ENCODE assay signal across 8 cellular contexts in genomic region chr7:100889761-100890639, GRCh38. TPM values are rescaled to one million over a fixed set of nuclear protein-coding genes. Genes with fewer than 3 reads are reported as not detected.
A peak's percentile ranks its signal among the peaks of the same experiment; 100 is the strongest.
DNase-seq lines count a peak whose midpoint lies in the region; ATAC-seq and TF ChIP-seq lines count a peak whose summit lies in the region.

No MANE protein-coding gene starts in this region.

- H3K4me3 ChIP-seq in AG09309 (ENCODE audit: control insufficient read depth, low read depth, low read length): peak overlapping the region; percentile 47

- H3K4me1 Mint-ChIP-seq in chondrocyte (ENCODE audit: low read depth): peaks cover 32% of the 10 kb centered on the region

- peak overlapping the region; percentile 86 for H3K27ac Mint-ChIP-seq in chondrocyte (ENCODE audit: unreplicated experiment)

- no peaks in the 10 kb centered on the region for H3K9me3 Mint-ChIP-seq in chondrocyte (ENCODE audit: low read depth)

- DNase-seq in AG09309 (ENCODE audit: low read depth) (no peak), NCI-H510A treated with DMSO at 0.1 percent for 48 hours (lab: John Stamatoyannopoulos, UW) (peak; percentile 70), chondrocyte (ENCODE audit: low spot score) (peak; percentile 97)
- peak; percentile 82 to 85 for DNase-seq in activated CD4-positive, alpha-beta T cell treated with anti-CD3 and anti-CD28 coated beads for 24 hours (ENCODE audit: low read depth in 2 of 2)
- peak; percentile 81 to 83 for DNase-seq in stimulated activated CD4-positive, alpha-beta T cell treated with anti-CD3 and anti-CD28 coated beads, Interleukin-1b, Interleukin-23, amount 100 ng/mL, for 1 hour (ENCODE audit: low read depth in 2 of 2)

- H3K4me3 Mint-ChIP-seq in chondrocyte (ENCODE audit: unreplicated experiment): peak overlapping the region; percentile 74

- peaks cover 31% of the 10 kb centered on the region for H3K36me3 Mint-ChIP-seq in chondrocyte (ENCODE audit: low read depth)

- no peaks in the 10 kb centered on the region for H3K27me3 Mint-ChIP-seq in chondrocyte (ENCODE audit: low read depth)

- TF ChIP-seq CTCF in AG09309 (IDR thresholded peaks at IDR 0.05; ENCODE audit: control insufficient read depth, insufficient read depth, low read depth, low read length, missing control alignments) (no peak), chondrocyte (IDR thresholded peaks at IDR 0.05) (peak; percentile 27)

- peak; percentile 76 for ATAC-seq in GM19035 (IDR thresholded peaks at IDR 0.05; ENCODE audit: unreplicated experiment)
- ATAC-seq in HG03342 (IDR thresholded peaks at IDR 0.05; ENCODE audit: unreplicated experiment): peak; percentile 72

- no peaks in the 10 kb centered on the region for H3K27me3 ChIP-seq in layer of hippocampus (ENCODE audit: control insufficient read depth, insufficient read depth, low read length)

- peak overlapping the region; percentile 88 for H3K27ac ChIP-seq in layer of hippocampus (ENCODE audit: low read depth, low read length)

RNA-seq across cellular contexts. Expression of gene UFSP1, which starts 0.5 kb away (rescaled TPM):
- total RNA-seq in chondrocyte: 4.1 to 5.0 TPM (median 4.3 TPM) in 3 replicates

RNA-seq across cellular contexts. Expression of gene ACHE, which starts 5.7 kb away (rescaled TPM):
- 1.4 to 2.9 TPM (median 2.6 TPM) in 3 replicates for total RNA-seq in chondrocyte

RNA-seq across cellular contexts. Expression of gene SRRT, which starts 15.1 kb away (rescaled TPM):
- total RNA-seq in chondrocyte: 104 to 138 TPM (median 105 TPM) in 3 replicates

RNA-seq across cellular contexts. Expression of gene TRIP6, which starts 22.8 kb away (rescaled TPM):
- total RNA-seq in chondrocyte: 91.6 to 104 TPM (median 98.4 TPM) in 3 replicates

RNA-seq across cellular contexts. Expression of gene SLC12A9, which starts 37.5 kb away (rescaled TPM):
- 23.5 to 26.6 TPM (median 26.0 TPM) in 3 replicates for total RNA-seq in chondrocyte
